9 cellular contexts compared by ENCODE assay signal in genomic region chr19:55677572-55678028, GRCh38. TPM values are rescaled to one million over a fixed set of nuclear protein-coding genes. Genes with fewer than 3 reads are reported as not detected.
DNase-seq lines count a peak whose midpoint lies in the region; ATAC-seq and TF ChIP-seq lines count a peak whose summit lies in the region.
"Had no signal": no experiment of that assay in that cellular context is flagged by ENCODE, and none has a peak within 500 bp of the region (broad histone marks: within the 10 kb centered on the region; RNA-seq: fewer than 3 reads in every experiment).

No MANE protein-coding gene starts in this region.

- H3K27ac ChIP-seq in CD4-positive, CD25-positive, alpha-beta regulatory T cell (ENCODE audit: insufficient read depth, low read length, poor library complexity, severe bottlenecking), result no peak overlapping the region
- H3K27ac ChIP-seq in caudate nucleus (ENCODE audit: low read depth, low read length), result peak overlapping the region; percentile 58

- no peak for TF ChIP-seq CTCF in natural killer cell (IDR thresholded peaks at IDR 0.05)

- H3K27me3 ChIP-seq in CD4-positive, CD25-positive, alpha-beta regulatory T cell (ENCODE audit: control insufficient read depth, insufficient read depth, low read length), result no peaks in the 10 kb centered on the region

- intact Hi-C loops in natural killer cell (cut with micrococcal nuclease), result no loop called here

- no peaks in the 10 kb centered on the region for H3K27me3 Mint-ChIP-seq in CD4-positive, CD25-positive, alpha-beta regulatory T cell
- H3K27me3 Mint-ChIP-seq in IgD-negative memory B cell (peaks cover 2% of the 10 kb centered on the region), natural killer cell (ENCODE audit: low read depth in 2 of 2) (no peaks in the 10 kb centered on the region)

- H3K4me1 ChIP-seq in CD4-positive, CD25-positive, alpha-beta regulatory T cell (ENCODE audit: control insufficient read depth, insufficient read depth, low read length, poor library complexity, severe bottlenecking), result peaks cover 44% of the 10 kb centered on the region

- H3K36me3 Mint-ChIP-seq in CD4-positive, CD25-positive, alpha-beta regulatory T cell, result peaks cover 14% of the 10 kb centered on the region
- H3K36me3 Mint-ChIP-seq in IgD-negative memory B cell (peaks cover 5% of the 10 kb centered on the region), natural killer cell (no peaks in the 10 kb centered on the region)

- H3K4me1 Mint-ChIP-seq in CD4-positive, CD25-positive, alpha-beta regulatory T cell, result peaks cover 14 to 63% (median 29%) of the 10 kb centered on the region in 4 donors
- H3K4me1 Mint-ChIP-seq in IgD-negative memory B cell, result peaks cover 35 to 46% (median 40%) of the 10 kb centered on the region in 3 donors
- peaks cover 45 to 49% of the 10 kb centered on the region in 2 donors for H3K4me1 Mint-ChIP-seq in natural killer cell

- H3K9me3 Mint-ChIP-seq in CD4-positive, CD25-positive, alpha-beta regulatory T cell, result peaks cover 0 to 3% (median 0%) of the 10 kb centered on the region in 7 donors
- H3K9me3 Mint-ChIP-seq in IgD-negative memory B cell (no peaks in the 10 kb centered on the region), natural killer cell (no peaks in the 10 kb centered on the region)

- no peak for DNase-seq in CD4-positive, CD25-positive, alpha-beta regulatory T cell
- DNase-seq in caudate nucleus (lab: John Stamatoyannopoulos, UW), result no peak
- DNase-seq in natural killer cell, result no peak
- DNase-seq in kidney tubule cell (ENCODE audit: low spot score), result no peak
- DNase-seq in GM03348 (ENCODE audit: low spot score), result no peak
- no peak for DNase-seq in middle frontal gyrus (ENCODE audit: extremely low spot score, low spot score)

- peak overlapping the region; percentile 32 to 92 (median 44) for H3K27ac Mint-ChIP-seq in CD4-positive, CD25-positive, alpha-beta regulatory T cell
- peak overlapping the region; percentile 93 to 99 (median 98) for H3K27ac Mint-ChIP-seq in IgD-negative memory B cell
- peak overlapping the region; percentile 65 to 88 for H3K27ac Mint-ChIP-seq in natural killer cell

- ATAC-seq in CD4-positive, CD25-positive, alpha-beta regulatory T cell (ENCODE audit: low read depth in 2 of 2), result no peak
- ATAC-seq in natural killer cell (no peak), HG02642 (IDR thresholded peaks at IDR 0.05; ENCODE audit: poor library complexity, unreplicated experiment) (no peak)
- ATAC-seq: HCT116 had no signal

- no peaks in the 10 kb centered on the region for H3K9me3 ChIP-seq in CD4-positive, CD25-positive, alpha-beta regulatory T cell (ENCODE audit: control insufficient read depth in 2 of 2, low read length in 2 of 2)

- peak overlapping the region in 3 of 4 donors; percentile 47 to 94 (median 65) for H3K4me3 Mint-ChIP-seq in CD4-positive, CD25-positive, alpha-beta regulatory T cell
- peak overlapping the region; percentile 91 to 98 (median 97) for H3K4me3 Mint-ChIP-seq in IgD-negative memory B cell
- H3K4me3 Mint-ChIP-seq in natural killer cell, result peak overlapping the region; percentile 29

- peaks cover 52% of the 10 kb centered on the region for H3K36me3 ChIP-seq in CD4-positive, CD25-positive, alpha-beta regulatory T cell (ENCODE audit: control insufficient read depth, insufficient read depth, low read length)

- H3K4me3 ChIP-seq in CD4-positive, CD25-positive, alpha-beta regulatory T cell (ENCODE audit: low read depth, low read length), result no peak overlapping the region

RNA-seq across cellular contexts. Expression of gene EPN1, which starts 2.6 kb away (rescaled TPM):
- total RNA-seq in CD4-positive, CD25-positive, alpha-beta regulatory T cell, result 46.1 TPM
- polyA plus RNA-seq in CD4-positive, CD25-positive, alpha-beta regulatory T cell, result 1 to 10 TPM; 6.3 to 8.3 (median 7.6) TPM
- polyA plus RNA-seq in IgD-negative memory B cell, result 29.9 TPM
- total RNA-seq in natural killer cell, result 10 to 100 TPM; 47.6 to 56.4 (median 51.8) TPM

RNA-seq across cellular contexts. Expression of gene U2AF2, which starts 22.8 kb away (rescaled TPM):
- total RNA-seq in CD4-positive, CD25-positive, alpha-beta regulatory T cell, result 283 TPM
- polyA plus RNA-seq in CD4-positive, CD25-positive, alpha-beta regulatory T cell, result 1 to 10 TPM; 7.2 to 9.3 (median 8.2) TPM
- 14.2 TPM for polyA plus RNA-seq in IgD-negative memory B cell
- 100 to 1,000 TPM; 304 to 322 (median 321) TPM for total RNA-seq in natural killer cell

RNA-seq across cellular contexts. Expression of gene CCDC106, which starts 29.6 kb away (rescaled TPM):
- total RNA-seq in CD4-positive, CD25-positive, alpha-beta regulatory T cell, result 0.99 TPM
- polyA plus RNA-seq in CD4-positive, CD25-positive, alpha-beta regulatory T cell, result 1 to 10 TPM in 1 of 4 donors, under 1 TPM in 3; 0.22 to 1.0 (median 0.51) TPM
- polyA plus RNA-seq in IgD-negative memory B cell, result 16.0 TPM
- 1 to 10 TPM; 2.0 to 3.2 (median 3.2) TPM for total RNA-seq in natural killer cell

RNA-seq across cellular contexts. Expression of gene ZNF581, which starts 34.2 kb away (rescaled TPM):
- 23.7 TPM for total RNA-seq in CD4-positive, CD25-positive, alpha-beta regulatory T cell
- polyA plus RNA-seq in CD4-positive, CD25-positive, alpha-beta regulatory T cell, result 10 to 100 TPM; 26.5 to 36.6 (median 35.1) TPM
- polyA plus RNA-seq in IgD-negative memory B cell, result 79.3 TPM
- total RNA-seq in natural killer cell, result 10 to 100 TPM; 15.4 to 21.9 (median 19.0) TPM

RNA-seq across cellular contexts. Expression of gene ZNF580, which starts 36.8 kb away (rescaled TPM):
- total RNA-seq in CD4-positive, CD25-positive, alpha-beta regulatory T cell, result 30.8 TPM
- 10 to 100 TPM; 14.3 to 18.9 (median 16.0) TPM for polyA plus RNA-seq in CD4-positive, CD25-positive, alpha-beta regulatory T cell
- 38.4 TPM for polyA plus RNA-seq in IgD-negative memory B cell
- total RNA-seq in natural killer cell, result 10 to 100 TPM; 38.0 to 46.0 (median 40.0) TPM

Comparison
In these comparisons a context has a peak if more than half of its experiments do, and no peak if none do; other contexts are left out.
1. H3K27ac Mint-ChIP-seq: peak in every context shown above with its lines; median percentile 98 in IgD-negative memory B cell; 76 in natural killer cell; 44 in CD4-positive, CD25-positive, alpha-beta regulatory T cell.
2. H3K4me3 Mint-ChIP-seq: peak in every context shown above with its lines; median percentile 97 in IgD-negative memory B cell; 65 in CD4-positive, CD25-positive, alpha-beta regulatory T cell; 29 in natural killer cell.